27 cellular contexts compared by ENCODE assay signal in the genomic region with DNA sequence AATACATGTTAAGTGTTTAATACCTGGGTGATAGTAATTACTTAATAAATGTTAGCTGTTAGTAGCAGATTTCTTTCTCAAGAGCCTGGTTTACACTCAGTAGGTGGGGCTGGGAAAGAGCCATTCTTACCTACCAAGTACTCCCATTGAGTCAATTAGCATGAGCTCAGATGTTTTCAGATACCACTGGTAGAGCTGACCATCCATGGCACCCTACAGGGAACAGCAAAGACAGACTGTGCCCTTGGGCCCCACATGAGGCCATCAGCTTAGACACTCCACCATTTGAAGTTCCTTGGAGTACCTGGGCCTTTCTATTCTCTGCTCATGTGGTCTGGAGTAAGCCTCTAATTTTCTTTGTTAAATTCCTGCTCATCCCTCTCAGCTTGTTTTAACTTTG.
"Had no signal": no experiment of that assay in that cellular context is flagged by ENCODE, and none has a peak within 500 bp of the region (broad histone marks: within the 10 kb centered on the region; RNA-seq: fewer than 3 reads in every experiment).

No MANE protein-coding gene starts in this region.

- H3K4me3 ChIP-seq: esophagus squamous epithelium had no signal

- H3K4me1 ChIP-seq: esophagus squamous epithelium had no signal

- H3K27me3 ChIP-seq: brain microvascular endothelial cell had no signal

- H3K27ac ChIP-seq: brain microvascular endothelial cell, epithelial cell of prostate, esophagus squamous epithelium, VCaP had no signal

- DNase-seq: activated B cell treated with CpG ODN at 0.5 μM for 24 hours; activated CD4-positive, alpha-beta T cell treated with anti-CD3 and anti-CD28 coated beads for 48 hours; activated CD4-positive, alpha-beta T cell treated with anti-CD3 and anti-CD28 coated beads, Interleukin-2, amount 50 U/mL, for 1 hour; activated CD4-positive, alpha-beta T cell treated with anti-CD3 and anti-CD28 coated beads, Interleukin-2, amount 50 U/mL, for 48 hours; activated CD8-positive, alpha-beta memory T cell treated with anti-CD3 and anti-CD28 coated beads for 24 hours; activated CD8-positive, alpha-beta T cell treated with anti-CD3 and anti-CD28 coated beads for 36 hours; activated effector memory CD4-positive, alpha-beta T cell treated with Interleukin-2 at 50 U/mL for 16 hours; activated gamma-delta T cell treated with Interleukin-2 at 50 U/mL for 16 hours; activated naive CD4-positive, alpha-beta T cell treated with anti-CD3 and anti-CD28 coated beads, Interleukin-2, amount 50 U/mL, for 16 hours; activated naive CD4-positive, alpha-beta T cell treated with Interleukin-2 at 50 U/mL for 16 hours; activated T-cell treated with anti-CD3 and anti-CD28 coated beads, Interleukin-2, amount 50 U/mL, for 4 hours; amniotic stem cell; anterior cingulate cortex; brain microvascular endothelial cell; caudate nucleus; cortex of kidney; dermis blood vessel endothelial cell; effector CD4-positive, alpha-beta T cell; effector memory CD8-positive, alpha-beta T cell; esophagus squamous epithelium; foreskin melanocyte; head of caudate nucleus; T-helper 1 cell; T-helper 17 cell; T1000 had no signal

- H3K9me3 ChIP-seq: esophagus squamous epithelium had no signal

- H3K36me3 ChIP-seq: brain microvascular endothelial cell, esophagus squamous epithelium had no signal
